9 cellular contexts compared by ENCODE assay signal in genomic region chr12:121576851-121577391, GRCh38. TPM values are rescaled to one million over a fixed set of nuclear protein-coding genes. Genes with fewer than 3 reads are reported as not detected.
DNase-seq lines count a peak whose midpoint lies in the region; ATAC-seq and TF ChIP-seq lines count a peak whose summit lies in the region.
"Had no signal": no experiment of that assay in that cellular context is flagged by ENCODE, and none has a peak within 500 bp of the region (broad histone marks: within the 10 kb centered on the region; RNA-seq: fewer than 3 reads in every experiment).

No MANE protein-coding gene starts in this region.

- no peaks in the 10 kb centered on the region for H3K27me3 Mint-ChIP-seq in activated T-cell treated with anti-CD3 and anti-CD28 coated beads, Interleukin-2, amount 50 U/mL, for 4 hours (ENCODE audit: low read depth)
- H3K27me3 Mint-ChIP-seq in activated B cell treated with CpG ODN at 0.5 μM for 24 hours: no peaks in the 10 kb centered on the region

- H3K4me1 ChIP-seq in hepatocyte (ENCODE audit: insufficient read depth): peaks cover 25% of the 10 kb centered on the region
- peaks cover 2 to 54% (median 47%) of the 10 kb centered on the region in 5 donors for H3K4me1 ChIP-seq in subcutaneous abdominal adipose tissue (ENCODE audit: control insufficient read depth in 5 of 5, insufficient read depth in 5 of 5, low read length in 5 of 5)
- H3K4me1 ChIP-seq in body of pancreas: peaks cover 32% of the 10 kb centered on the region

- TF ChIP-seq CTCF in activated B cell treated with CpG ODN at 0.5 μM for 24 hours (IDR thresholded peaks at IDR 0.05): no peak
- TF ChIP-seq CTCF in hepatocyte (IDR thresholded peaks at IDR 0.05; ENCODE audit: poor library complexity): no peak
- TF ChIP-seq CTCF in body of pancreas (IDR thresholded peaks at IDR 0.05): no peak

- no peak for ATAC-seq in activated T-cell treated with anti-CD3 and anti-CD28 coated beads, Interleukin-2, amount 50 U/mL, for 4 hours
- ATAC-seq in activated B cell treated with CpG ODN at 0.5 μM for 24 hours (ENCODE audit: low read depth) (no peak), body of pancreas (no peak)

- no peaks in the 10 kb centered on the region for H3K9me3 Mint-ChIP-seq in activated T-cell treated with anti-CD3 and anti-CD28 coated beads, Interleukin-2, amount 50 U/mL, for 4 hours
- no peaks in the 10 kb centered on the region for H3K9me3 Mint-ChIP-seq in activated B cell treated with CpG ODN at 0.5 μM for 24 hours

- H3K27ac ChIP-seq in hepatocyte (no peak overlapping the region), subcutaneous abdominal adipose tissue (ENCODE audit: low read depth, low read length) (peak overlapping the region; percentile 46), body of pancreas (peak overlapping the region in 1 of 4 donors; percentile 3)

- H3K9me3 ChIP-seq in hepatocyte (ENCODE audit: low read depth) (no peaks in the 10 kb centered on the region), subcutaneous abdominal adipose tissue (ENCODE audit: control insufficient read depth in 5 of 5, low read length in 5 of 5) (no peaks in the 10 kb centered on the region), body of pancreas (no peaks in the 10 kb centered on the region)

- peaks cover 16% of the 10 kb centered on the region for H3K36me3 Mint-ChIP-seq in activated T-cell treated with anti-CD3 and anti-CD28 coated beads, Interleukin-2, amount 50 U/mL, for 4 hours (ENCODE audit: insufficient read depth)
- H3K36me3 Mint-ChIP-seq in activated B cell treated with CpG ODN at 0.5 μM for 24 hours (ENCODE audit: low read depth): peaks cover 26% of the 10 kb centered on the region

- intact Hi-C loops in activated B cell treated with CpG ODN at 0.5 μM for 24 hours (cut with micrococcal nuclease): no loop called here
- intact Hi-C loops in body of pancreas (cut with DNase I): loop anchor here (10.0 kb wide), 1 partner anchor 48 kb away; the partner anchor contains the start of gene ORAI1

- H3K27ac Mint-ChIP-seq in activated B cell treated with CpG ODN at 0.5 μM for 24 hours: peak overlapping the region; percentile 41

- no peak overlapping the region for H3K4me3 ChIP-seq in hepatocyte
- H3K4me3 ChIP-seq in subcutaneous abdominal adipose tissue (ENCODE audit: low read depth in 1 of 5, low read length in 5 of 5): peak overlapping the region in 2 of 5 donors; percentile 17 to 36
- no peak overlapping the region for H3K4me3 ChIP-seq in body of pancreas

- peak overlapping the region in 4 of 5 donors; percentile 3 to 38 (median 18) for H3K9ac ChIP-seq in subcutaneous abdominal adipose tissue (ENCODE audit: low read length in 5 of 5)

- no peaks in the 10 kb centered on the region for H4K20me1 ChIP-seq in hepatocyte (ENCODE audit: insufficient read depth, poor library complexity, severe bottlenecking)

- no peak for TF ChIP-seq POLR2A in body of pancreas (IDR thresholded peaks at IDR 0.05)

- H3K4me2 ChIP-seq in hepatocyte: peak overlapping the region; percentile 7

- WGBS in hepatocyte (ENCODE audit: low lambda C conversion rate, missing lambda C conversion rate): 21% methylated on average over 4 of the region's 4 CpGs
- WGBS in body of pancreas, 2 donors: 50 to 58% methylated on average over 3 to 4 of the region's 4 CpGs

- H3K9me2 ChIP-seq in hepatocyte (replicated peaks; ENCODE audit: insufficient read depth): no peaks in the 10 kb centered on the region

- H3K79me2 ChIP-seq in hepatocyte: no peaks in the 10 kb centered on the region

- POLR2A ChIA-PET in activated B cell treated with CpG ODN at 0.5 μM for 24 hours (lab: Charles Lee): interaction anchor here (0.6 to 10.7 kb wide), 8 partner anchors 9 to 69 kb away, joined by 4 to 232 read pairs (median 11); partner anchors contain the start of gene ORAI1

- CTCF ChIA-PET in activated B cell treated with CpG ODN at 0.5 μM for 24 hours (lab: Charles Lee): interaction anchor here (0.9 to 2.6 kb wide), 4 partner anchors 24 to 77 kb away, joined by 3 to 6 read pairs (median 4); no protein-coding TSS in a partner anchor

- H3K4me1 Mint-ChIP-seq in activated T-cell treated with anti-CD3 and anti-CD28 coated beads, Interleukin-2, amount 50 U/mL, for 4 hours (ENCODE audit: low read depth): peaks cover 29% of the 10 kb centered on the region
- peaks cover 36% of the 10 kb centered on the region for H3K4me1 Mint-ChIP-seq in activated B cell treated with CpG ODN at 0.5 μM for 24 hours

- H2AFZ ChIP-seq in hepatocyte: no peak overlapping the region

- no peak for DNase-seq in activated T-cell treated with anti-CD3 and anti-CD28 coated beads, Interleukin-2, amount 50 U/mL, for 4 hours
- no peak for DNase-seq in activated T-cell treated with anti-CD3 and anti-CD28 coated beads for 4 hours
- no peak for DNase-seq in activated B cell treated with CpG ODN at 0.5 μM for 24 hours
- no peak for DNase-seq in hepatocyte (ENCODE audit: low spot score)
- DNase-seq in DMS153 (lab: John Stamatoyannopoulos, UW): no peak
- DNase-seq in body of pancreas: no peak
- DNase-seq in activated CD8-positive, alpha-beta memory T cell treated with anti-CD3 and anti-CD28 coated beads, Interleukin-2, amount 50 U/mL, for 4 hours: no peak
- DNase-seq: activated CD4-positive, CD25-positive, alpha-beta regulatory T cell had no signal

- peak overlapping the region; percentile 51 for H3K4me3 Mint-ChIP-seq in activated T-cell treated with anti-CD3 and anti-CD28 coated beads, Interleukin-2, amount 50 U/mL, for 4 hours
- peak overlapping the region; percentile 50 for H3K4me3 Mint-ChIP-seq in activated B cell treated with CpG ODN at 0.5 μM for 24 hours

- H3K36me3 ChIP-seq in hepatocyte (replicated peaks; ENCODE audit: insufficient read depth, low read depth): no peaks in the 10 kb centered on the region
- peaks cover 0 to 20% (median 10%) of the 10 kb centered on the region in 5 donors for H3K36me3 ChIP-seq in subcutaneous abdominal adipose tissue (ENCODE audit: control insufficient read depth in 5 of 5, insufficient read depth in 5 of 5, low read length in 5 of 5)
- no peaks in the 10 kb centered on the region for H3K36me3 ChIP-seq in body of pancreas (replicated peaks in 1 of 2; ENCODE audit: insufficient read depth in 1 of 2, low read depth in 2 of 2)

- no peaks in the 10 kb centered on the region for H3K27me3 ChIP-seq in hepatocyte
- no peaks in the 10 kb centered on the region for H3K27me3 ChIP-seq in subcutaneous abdominal adipose tissue (ENCODE audit: control insufficient read depth in 5 of 5, insufficient read depth in 4 of 5, low read length in 5 of 5)
- no peaks in the 10 kb centered on the region for H3K27me3 ChIP-seq in body of pancreas

RNA-seq across cellular contexts. Expression of gene KDM2B, which starts 3.9 kb away (rescaled TPM):
- total RNA-seq in activated T-cell treated with anti-CD3 and anti-CD28 coated beads, Interleukin-2, amount 50 U/mL, for 4 hours: 10 to 100 TPM; 47.3 to 51.8 (median 48.6) TPM
- 197 and 236 TPM in 2 replicates for total RNA-seq in activated B cell treated with CpG ODN at 0.5 μM for 24 hours
- total RNA-seq in hepatocyte: 18.8 and 22.7 TPM in 2 replicates
- 13.6 and 18.9 TPM in 2 replicates for polyA plus RNA-seq in hepatocyte
- total RNA-seq in body of pancreas: 10 to 100 TPM; 17.8 to 26.5 TPM

RNA-seq across cellular contexts. Expression of gene ORAI1, which starts 49.4 kb away (rescaled TPM):
- 10 to 100 TPM; 46.2 to 49.8 (median 48.9) TPM for total RNA-seq in activated T-cell treated with anti-CD3 and anti-CD28 coated beads, Interleukin-2, amount 50 U/mL, for 4 hours
- total RNA-seq in activated B cell treated with CpG ODN at 0.5 μM for 24 hours: 85.8 and 86.3 TPM in 2 replicates
- 15.0 and 16.2 TPM in 2 replicates for total RNA-seq in hepatocyte
- 30.9 and 39.1 TPM in 2 replicates for polyA plus RNA-seq in hepatocyte
- total RNA-seq in body of pancreas: 1 to 10 TPM in 1 of 2 donors, under 1 TPM in 1; 0.66 to 3.9 TPM
